Comparison of ENCODE assay signal across 18 cellular contexts in genomic region chr16:18796377-18796776, GRCh38.
"Had no signal": no experiment of that assay in that cellular context is flagged by ENCODE, and none has a peak within 500 bp of the region (broad histone marks: within the 10 kb centered on the region; RNA-seq: fewer than 3 reads in every experiment).

No MANE protein-coding gene starts in this region.

- H3K4me3 ChIP-seq: esophagus squamous epithelium, heart right ventricle, tibial artery had no signal

- H3K4me3 Mint-ChIP-seq: activated CD4-positive, alpha-beta memory T cell treated with anti-CD3 and anti-CD28 coated beads for 36 hours; activated naive CD8-positive, alpha-beta T cell treated with anti-CD3 and anti-CD28 coated beads, Interleukin-2, amount 10 ng/mL, durations not matched to agents 7 days and 5 days; activated T-helper 1 cell treated with anti-CD3 and anti-CD28 coated beads, Interleukin-12 subunit alpha, Interleukin-12 subunit beta, Interleukin-2, Interleukin-4 antibody, amounts not matched to agents 30 ng/mL and 10 ng/mL and 1 ng/mL, durations not matched to agents 14 hours and 24 hours and 36 hours; immature natural killer cell had no signal

- H3K9me3 Mint-ChIP-seq: activated CD4-positive, alpha-beta memory T cell treated with anti-CD3 and anti-CD28 coated beads for 36 hours; activated naive CD8-positive, alpha-beta T cell treated with anti-CD3 and anti-CD28 coated beads, Interleukin-2, amount 10 ng/mL, durations not matched to agents 7 days and 5 days; activated T-helper 1 cell treated with anti-CD3 and anti-CD28 coated beads, Interleukin-12 subunit alpha, Interleukin-12 subunit beta, Interleukin-2, Interleukin-4 antibody, amounts not matched to agents 30 ng/mL and 10 ng/mL and 1 ng/mL, durations not matched to agents 14 hours and 24 hours and 36 hours; immature natural killer cell had no signal

- DNase-seq: activated CD4-positive, alpha-beta memory T cell treated with anti-CD3 and anti-CD28 coated beads for 36 hours; activated CD8-positive, alpha-beta memory T cell treated with anti-CD3 and anti-CD28 coated beads, Interleukin-2, amount 50 U/mL, for 4 hours; activated naive CD4-positive, alpha-beta T cell; activated naive CD8-positive, alpha-beta T cell treated with anti-CD3 and anti-CD28 coated beads, Interleukin-2, amount 10 ng/mL, durations not matched to agents 7 days and 5 days; cerebellar nuclear complex; effector CD8-positive, alpha-beta T cell; esophagus squamous epithelium; heart right ventricle; immature natural killer cell; left ventricle myocardium superior; occipital lobe; stimulated activated naive CD8-positive, alpha-beta T cell treated with anti-CD3 and anti-CD28 coated beads, Interleukin-15, Interleukin-2, amounts not matched to agents 100 U/mL and 50 U/mL, for 24 hours; substantia nigra; tibial artery had no signal

- ATAC-seq: heart right ventricle; left ventricle myocardium superior; SK-N-SH treated with all-trans-retinoic acid at 6 μM for 48 hours; stimulated activated naive CD8-positive, alpha-beta T cell treated with anti-CD3 and anti-CD28 coated beads, Interleukin-15, Interleukin-2, amounts not matched to agents 100 U/mL and 50 U/mL, for 24 hours had no signal

- H3K27me3 ChIP-seq: esophagus squamous epithelium, heart right ventricle, tibial artery had no signal

- H3K27ac ChIP-seq: esophagus squamous epithelium, heart right ventricle, tibial artery had no signal

- H3K27ac Mint-ChIP-seq: activated CD4-positive, alpha-beta memory T cell treated with anti-CD3 and anti-CD28 coated beads for 36 hours; activated naive CD8-positive, alpha-beta T cell treated with anti-CD3 and anti-CD28 coated beads, Interleukin-2, amount 10 ng/mL, durations not matched to agents 7 days and 5 days; activated T-helper 1 cell treated with anti-CD3 and anti-CD28 coated beads, Interleukin-12 subunit alpha, Interleukin-12 subunit beta, Interleukin-2, Interleukin-4 antibody, amounts not matched to agents 30 ng/mL and 10 ng/mL and 1 ng/mL, durations not matched to agents 14 hours and 24 hours and 36 hours had no signal

- H3K9me3 ChIP-seq: esophagus squamous epithelium, heart right ventricle, tibial artery had no signal

- H3K27me3 Mint-ChIP-seq: activated naive CD8-positive, alpha-beta T cell treated with anti-CD3 and anti-CD28 coated beads, Interleukin-2, amount 10 ng/mL, durations not matched to agents 7 days and 5 days had no signal

- FAIRE-seq: astrocyte, bronchial epithelial cell had no signal
